In genomic region chr2:198957183-198957582, GRCh38 we compare ENCODE assay signal across 27 cellular contexts.
"Had no signal": no experiment of that assay in that cellular context is flagged by ENCODE, and none has a peak within 500 bp of the region (broad histone marks: within the 10 kb centered on the region; RNA-seq: fewer than 3 reads in every experiment).

No MANE protein-coding gene starts in this region.

- H3K27me3 Mint-ChIP-seq: activated naive CD8-positive, alpha-beta T cell; memory B cell had no signal

- H3K4me1 ChIP-seq: body of pancreas, gastroesophageal sphincter, heart left ventricle, pancreas, right lobe of liver, upper lobe of left lung had no signal

- DNase-seq: activated CD4-positive, alpha-beta T cell treated with anti-CD3 and anti-CD28 coated beads for 4 hours; activated CD4-positive, alpha-beta T cell treated with anti-CD3 and anti-CD28 coated beads, Interleukin-2, amount 50 U/mL, for 48 hours; activated CD8-positive, alpha-beta memory T cell treated with anti-CD3 and anti-CD28 coated beads, Interleukin-2, amount 50 U/mL, for 48 hours; activated naive CD4-positive, alpha-beta T cell; activated T-cell treated with anti-CD3 and anti-CD28 coated beads, Interleukin-2, amount 50 U/mL, for 4 hours; body of pancreas; dermis blood vessel endothelial cell; effector CD8-positive, alpha-beta T cell; heart left ventricle; islet precursor cell; left cardiac atrium; pancreas; right lobe of liver; stimulated activated CD4-positive, alpha-beta T cell treated with anti-CD3 and anti-CD28 coated beads, Interleukin-4, amount 100 ng/mL, for 1 hour; stimulated activated naive CD4-positive, alpha-beta T cell; T1000; upper lobe of left lung had no signal

- H3K9me3 Mint-ChIP-seq: activated T-cell treated with anti-CD3 and anti-CD28 coated beads, Interleukin-2, amount 50 U/mL, for 4 hours; activated T-helper 2 cell treated with anti-CD3 and anti-CD28 coated beads, Interferon-gamma antibody, Interleukin-2, Interleukin-4, amounts not matched to agents 10 μg/mL and 5 μg/mL and 100 μg/mL, durations not matched to agents 14 hours and 24 hours and 36 hours; nephron; T-helper 1 cell treated with Interleukin-12 subunit alpha and Interleukin-12 subunit beta and Interleukin-4 antibody, amounts not matched to agents 30 μg/mL and 1 μg/mL, for 36 hours; WTC11 had no signal

- H3K36me3 Mint-ChIP-seq: activated naive CD8-positive, alpha-beta T cell; memory B cell; WTC11 had no signal

- ATAC-seq: activated T-cell treated with anti-CD3 and anti-CD28 coated beads, Interleukin-2, amount 50 U/mL, for 4 hours; body of pancreas; gastroesophageal sphincter; heart left ventricle; pancreas; right lobe of liver; WTC11 had no signal

- H3K4me3 Mint-ChIP-seq: activated naive CD8-positive, alpha-beta T cell; activated T-cell treated with anti-CD3 and anti-CD28 coated beads, Interleukin-2, amount 50 U/mL, for 4 hours; memory B cell; nephron; T-helper 1 cell treated with Interleukin-12 subunit alpha and Interleukin-12 subunit beta and Interleukin-4 antibody, amounts not matched to agents 30 μg/mL and 1 μg/mL, for 36 hours; WTC11 had no signal

- H3K27me3 ChIP-seq: body of pancreas, cardiac muscle cell, gastroesophageal sphincter, heart left ventricle, neutrophil, pancreas, right lobe of liver, upper lobe of left lung had no signal

- H3K4me3 ChIP-seq: body of pancreas, cardiac muscle cell, gastroesophageal sphincter, heart left ventricle, pancreas, right lobe of liver, smooth muscle cell, upper lobe of left lung had no signal

- H3K27ac Mint-ChIP-seq: activated naive CD8-positive, alpha-beta T cell; activated T-helper 2 cell treated with anti-CD3 and anti-CD28 coated beads, Interferon-gamma antibody, Interleukin-2, Interleukin-4, amounts not matched to agents 10 μg/mL and 5 μg/mL and 100 μg/mL, durations not matched to agents 14 hours and 24 hours and 36 hours; memory B cell; nephron; T-helper 1 cell treated with Interleukin-12 subunit alpha and Interleukin-12 subunit beta and Interleukin-4 antibody, amounts not matched to agents 30 μg/mL and 1 μg/mL, for 36 hours; WTC11 had no signal

- H3K4me2 ChIP-seq: smooth muscle cell had no signal

- FAIRE-seq: pancreas had no signal

- H3K9me3 ChIP-seq: body of pancreas, gastroesophageal sphincter, heart left ventricle, neutrophil, pancreas, right lobe of liver, upper lobe of left lung had no signal

- H3K36me3 ChIP-seq: cardiac muscle cell, gastroesophageal sphincter, heart left ventricle, neutrophil, pancreas, right lobe of liver, upper lobe of left lung had no signal

- H3K27ac ChIP-seq: body of pancreas, cardiac muscle cell, gastroesophageal sphincter, heart left ventricle, neutrophil, pancreas, right lobe of liver, upper lobe of left lung had no signal

- H3K4me1 Mint-ChIP-seq: memory B cell, nephron had no signal
